In the genomic region with DNA sequence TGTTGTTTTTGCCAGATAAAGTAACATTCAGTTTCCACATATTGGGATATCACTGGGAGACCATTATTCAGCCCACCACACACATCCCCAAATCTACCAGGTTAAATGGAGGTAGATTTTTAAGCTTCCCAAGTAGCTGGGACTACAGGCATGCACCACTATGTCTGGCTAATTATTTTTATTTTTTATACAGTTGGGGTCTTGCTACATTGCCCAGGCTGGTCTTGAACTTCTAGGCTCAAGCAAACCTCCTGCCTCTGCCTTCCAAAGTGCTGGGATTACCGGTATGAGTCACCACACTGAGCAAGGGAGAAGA, we compare ENCODE assay signal across 9 cellular contexts.
DNase-seq lines count a peak whose midpoint lies in the region; ATAC-seq and TF ChIP-seq lines count a peak whose summit lies in the region.
"Had no signal": no experiment of that assay in that cellular context is flagged by ENCODE, and none has a peak within 500 bp of the region (broad histone marks: within the 10 kb centered on the region; RNA-seq: fewer than 3 reads in every experiment).

No MANE protein-coding gene starts in this region.

- peaks cover 32 to 81% of the 10 kb centered on the region in 2 donors for H3K4me1 ChIP-seq in left lung
- H3K4me1 ChIP-seq in subcutaneous abdominal adipose tissue (ENCODE audit: control insufficient read depth in 5 of 5, insufficient read depth in 5 of 5, low read length in 5 of 5), result peaks cover 10 to 40% (median 26%) of the 10 kb centered on the region in 5 donors

- ATAC-seq in activated CD4-positive, alpha-beta T cell treated with anti-CD3 and anti-CD28 coated beads for 36 hours, result no peak
- no peak for ATAC-seq in left lung
- no peak for ATAC-seq in GM21723 (IDR thresholded peaks at IDR 0.05; ENCODE audit: unreplicated experiment)

- peaks cover 1% of the 10 kb centered on the region for H3K9me3 Mint-ChIP-seq in activated CD4-positive, alpha-beta T cell treated with anti-CD3 and anti-CD28 coated beads for 36 hours (ENCODE audit: low read depth)
- H3K9me3 Mint-ChIP-seq in activated naive CD8-positive, alpha-beta T cell (ENCODE audit: low read depth), result no peaks in the 10 kb centered on the region

- H3K27ac ChIP-seq in left lung (peak overlapping the region; percentile 99 to 100), subcutaneous abdominal adipose tissue (ENCODE audit: low read depth, low read length) (peak overlapping the region; percentile 77)

- no peak for TF ChIP-seq CTCF in left lung (IDR thresholded peaks at IDR 0.05)

- no peaks in the 10 kb centered on the region for H3K36me3 ChIP-seq in left lung
- no peaks in the 10 kb centered on the region for H3K36me3 ChIP-seq in subcutaneous abdominal adipose tissue (ENCODE audit: control insufficient read depth in 5 of 5, insufficient read depth in 5 of 5, low read length in 5 of 5)

- CTCF ChIA-PET in activated CD4-positive, alpha-beta T cell treated with anti-CD3 and anti-CD28 coated beads for 36 hours (lab: Charles Lee), result interaction anchor here (0.7 to 3.2 kb wide), 8 partner anchors 19 to 226 kb away, joined by 3 to 21 read pairs (median 4); no protein-coding TSS in a partner anchor

- H3K9me3 ChIP-seq in left lung (no peaks in the 10 kb centered on the region), subcutaneous abdominal adipose tissue (ENCODE audit: control insufficient read depth in 5 of 5, low read length in 5 of 5) (no peaks in the 10 kb centered on the region)
- H3K9me3 ChIP-seq: mucosa of descending colon had no signal

- intact Hi-C loops in activated CD4-positive, alpha-beta T cell treated with anti-CD3 and anti-CD28 coated beads for 36 hours (cut with DNase I, micrococcal nuclease), result loop anchor here in 1 of 2 experiments (5.0 kb wide), 1 partner anchor 224 kb away; no protein-coding TSS in a partner anchor
- intact Hi-C loops in left lung (cut with DNase I), result loop anchor here in 1 of 2 donors (5.0 kb wide), 1 partner anchor 114 kb away; no protein-coding TSS in a partner anchor

- peaks cover 36% of the 10 kb centered on the region for H3K4me1 Mint-ChIP-seq in activated CD4-positive, alpha-beta T cell treated with anti-CD3 and anti-CD28 coated beads for 36 hours
- peaks cover 26% of the 10 kb centered on the region for H3K4me1 Mint-ChIP-seq in activated naive CD8-positive, alpha-beta T cell (ENCODE audit: low read depth)

- no peaks in the 10 kb centered on the region for H3K27me3 Mint-ChIP-seq in activated CD4-positive, alpha-beta T cell treated with anti-CD3 and anti-CD28 coated beads for 36 hours
- no peaks in the 10 kb centered on the region for H3K27me3 Mint-ChIP-seq in activated naive CD8-positive, alpha-beta T cell

- POLR2A ChIA-PET in activated CD4-positive, alpha-beta T cell treated with anti-CD3 and anti-CD28 coated beads for 36 hours (lab: Charles Lee), result interaction anchor here (0.9 to 2.7 kb wide), 7 partner anchors 28 to 225 kb away, joined by 3 to 17 read pairs (median 4); partner anchors contain the start of gene CHD2

- H3K27me3 ChIP-seq in left lung, result no peaks in the 10 kb centered on the region
- H3K27me3 ChIP-seq in subcutaneous abdominal adipose tissue (ENCODE audit: control insufficient read depth in 5 of 5, insufficient read depth in 4 of 5, low read length in 5 of 5), result no peaks in the 10 kb centered on the region

- no peak for DNase-seq in activated CD4-positive, alpha-beta T cell treated with anti-CD3 and anti-CD28 coated beads for 36 hours
- DNase-seq in activated CD4-positive, alpha-beta T cell treated with anti-CD3 and anti-CD28 coated beads, Interleukin-2, amount 50 U/mL, for 1 hour, result no peak
- DNase-seq in left lung (no peak), NCI-H526 treated with DMSO at 0.1 percent for 48 hours (lab: John Stamatoyannopoulos, UW) (no peak)
- no peak for DNase-seq in stimulated activated CD4-positive, alpha-beta T cell treated with anti-CD3 and anti-CD28 coated beads, Interleukin-15, amount 100 ng/mL, for 24 hours

- peak overlapping the region in 3 of 5 donors; percentile 31 to 42 (median 39) for H3K9ac ChIP-seq in subcutaneous abdominal adipose tissue (ENCODE audit: low read length in 5 of 5)

- peak overlapping the region; percentile 94 for H3K27ac Mint-ChIP-seq in activated CD4-positive, alpha-beta T cell treated with anti-CD3 and anti-CD28 coated beads for 36 hours
- H3K27ac Mint-ChIP-seq in activated naive CD8-positive, alpha-beta T cell, result peak overlapping the region; percentile 79

- H3K36me3 Mint-ChIP-seq in activated CD4-positive, alpha-beta T cell treated with anti-CD3 and anti-CD28 coated beads for 36 hours (ENCODE audit: low read depth), result peaks cover 5% of the 10 kb centered on the region
- peaks cover 3% of the 10 kb centered on the region for H3K36me3 Mint-ChIP-seq in activated naive CD8-positive, alpha-beta T cell

- H3K4me3 ChIP-seq in left lung, result no peak overlapping the region
- no peak overlapping the region for H3K4me3 ChIP-seq in subcutaneous abdominal adipose tissue (ENCODE audit: low read depth in 1 of 5, low read length in 5 of 5)
- H3K4me3 ChIP-seq: mucosa of descending colon had no signal

- H3K4me3 Mint-ChIP-seq in activated CD4-positive, alpha-beta T cell treated with anti-CD3 and anti-CD28 coated beads for 36 hours, result peak overlapping the region; percentile 17
- no peak overlapping the region for H3K4me3 Mint-ChIP-seq in activated naive CD8-positive, alpha-beta T cell
